ENCODE assay signal across 8 cellular contexts in genomic region chr3:19947549-19948071, GRCh38.
A peak's percentile ranks its signal among the peaks of the same experiment; 100 is the strongest.
DNase-seq lines count a peak whose midpoint lies in the region; ATAC-seq lines count a peak whose summit lies in the region.

No MANE protein-coding gene starts in this region.

- peak overlapping the region; percentile 98 for H3K27ac ChIP-seq in epithelial cell of prostate
- H3K27ac ChIP-seq in muscle layer of colon (ENCODE audit: low read depth, low read length): peak overlapping the region; percentile 90

- H3K36me3 ChIP-seq in muscle layer of colon (ENCODE audit: insufficient read depth, low read length): peaks cover 9% of the 10 kb centered on the region

- ATAC-seq in HG03045 (IDR thresholded peaks at IDR 0.05; ENCODE audit: unreplicated experiment): peak; percentile 17
- peak; percentile 13 for ATAC-seq in stimulated activated naive CD8-positive, alpha-beta T cell treated with anti-CD3 and anti-CD28 coated beads, Interleukin-15, Interleukin-2, amounts not matched to agents 100 U/mL and 50 U/mL, for 24 hours

- peak overlapping the region; percentile 61 to 85 for H3K4me3 ChIP-seq in muscle layer of colon (ENCODE audit: low read depth in 1 of 2, low read length in 2 of 2)

- no peaks in the 10 kb centered on the region for H3K27me3 ChIP-seq in muscle layer of colon (ENCODE audit: control insufficient read depth in 1 of 2, insufficient read depth in 2 of 2, low read length in 2 of 2)

- H3K4me1 ChIP-seq in muscle layer of colon (ENCODE audit: insufficient read depth, low read length): peaks cover 12% of the 10 kb centered on the region

- peak overlapping the region; percentile 92 for H3K9ac ChIP-seq in muscle layer of colon (ENCODE audit: low read length)

- DNase-seq in NCI-H1417 (lab: John Stamatoyannopoulos, UW) (peak; percentile 0 to 65 (median 60)), NCI-H1417 treated with DMSO at 0.1 percent for 48 hours (lab: John Stamatoyannopoulos, UW) (no peak), NCI-H748 treated with DMSO at 0.1 percent for 48 hours (lab: John Stamatoyannopoulos, UW) (peak; percentile 5), activated T-cell treated with anti-CD3 and anti-CD28 coated beads for 24 hours (ENCODE audit: low read depth) (peak; percentile 33), epithelial cell of prostate (ENCODE audit: low read depth, low spot score) (no peak)
- DNase-seq in stimulated activated naive CD8-positive, alpha-beta T cell treated with anti-CD3 and anti-CD28 coated beads, Interleukin-15, Interleukin-2, amounts not matched to agents 100 U/mL and 50 U/mL, for 24 hours: peak; percentile 54

- no peaks in the 10 kb centered on the region for H3K9me3 ChIP-seq in muscle layer of colon (ENCODE audit: low read length)

Comparison
In these comparisons a context has a peak if more than half of its experiments do, and no peak if none do; other contexts are left out.
1. DNase-seq: peak in NCI-H1417 (3 of 3), NCI-H748 treated with DMSO at 0.1 percent for 48 hours (single experiment), activated T-cell treated with anti-CD3 and anti-CD28 coated beads for 24 hours (single experiment) and stimulated activated naive CD8-positive, alpha-beta T cell treated with anti-CD3 and anti-CD28 coated beads, Interleukin-15, Interleukin-2, amounts not matched to agents 100 U/mL and 50 U/mL, for 24 hours (single experiment); none in NCI-H1417 treated with DMSO at 0.1 percent for 48 hours (single experiment) and epithelial cell of prostate (single experiment).